ENCODE assay signal across 8 cellular contexts in the genomic region with DNA sequence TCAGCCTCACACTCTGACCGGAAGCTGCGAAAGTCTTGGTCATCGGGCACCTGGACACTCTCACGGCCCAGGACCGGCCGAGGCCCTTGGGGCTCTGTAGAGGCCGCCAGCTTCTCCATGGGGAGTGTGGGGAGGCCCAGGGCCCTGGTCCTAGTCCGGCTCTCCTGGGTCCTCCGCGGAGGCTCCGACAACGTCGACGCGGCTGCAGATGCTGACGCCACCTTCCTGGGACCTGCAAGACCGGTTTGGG. TPM values are rescaled to one million over a fixed set of nuclear protein-coding genes. Genes with fewer than 3 reads are reported as not detected.
A peak's percentile ranks its signal among the peaks of the same experiment; 100 is the strongest.
DNase-seq lines count a peak whose midpoint lies in the region; ATAC-seq and TF ChIP-seq lines count a peak whose summit lies in the region.

No MANE protein-coding gene starts in this region.

- peak overlapping the region; percentile 98 for H3K27ac ChIP-seq in 22Rv1
- H3K27ac ChIP-seq in mesodermal cell (ENCODE audit: low read depth, low read length, severe bottlenecking): no peak overlapping the region

- H3K27ac Mint-ChIP-seq in MCF 10A (ENCODE audit: low read depth, unreplicated experiment): no peak overlapping the region

- BruUV-seq in MCF 10A (replicated peaks; lab: Mats Ljungman, UMichigan): no TSS peak

- H3K4me3 Mint-ChIP-seq in MCF 10A (ENCODE audit: unreplicated experiment): peak overlapping the region; percentile 57

- H3K36me3 Mint-ChIP-seq in MCF 10A (ENCODE audit: insufficient read depth, unreplicated experiment): peaks cover 5% of the 10 kb centered on the region

- H3K4me3 ChIP-seq in HFF-Myc (replicated peaks; ENCODE audit: low read depth, low read length) (peak overlapping the region; percentile 40), mesodermal cell (ENCODE audit: extremely low read depth, insufficient read depth, low read length, poor library complexity, severe bottlenecking) (peak overlapping the region; percentile 46)

- peaks cover 15% of the 10 kb centered on the region for H3K4me1 Mint-ChIP-seq in MCF 10A (ENCODE audit: insufficient read depth, unreplicated experiment)

- intact Hi-C loops in MCF 10A (cut with micrococcal nuclease): no loop called here

- H3K9me3 Mint-ChIP-seq in MCF 10A (ENCODE audit: unreplicated experiment): no peaks in the 10 kb centered on the region

- CTCF ChIA-PET in MCF 10A (lab: Yijun Ruan, JAX): interaction anchor here (0.7 to 1.1 kb wide), 2 partner anchors 51 to 53 kb away, joined by 4 read pairs; no protein-coding TSS in a partner anchor

- H3K9me3 ChIP-seq in mesodermal cell (ENCODE audit: control insufficient read depth, low read length): no peaks in the 10 kb centered on the region

- DNase-seq in HFF-Myc (ENCODE audit: extremely low read depth, low read depth): no peak
- DNase-seq in MCF 10A (ENCODE audit: unreplicated experiment): no peak
- DNase-seq in stimulated activated CD4-positive, alpha-beta T cell treated with anti-CD3 and anti-CD28 coated beads, Interleukin-2, amount 100 ng/mL, for 48 hours: no peak

- WGBS in mesodermal cell (ENCODE audit: insufficient coverage in 2 of 2), 2 experiments: 30 to 77% methylated on average over 6 to 17 of the region's 17 CpGs

- POLR2A ChIA-PET in MCF 10A (lab: Yijun Ruan, JAX): no interaction called here

- peaks cover 3% of the 10 kb centered on the region for H3K4me1 ChIP-seq in mesodermal cell (ENCODE audit: control insufficient read depth, insufficient read depth, low read length, poor library complexity, severe bottlenecking)

- ATAC-seq in HG03442 (IDR thresholded peaks at IDR 0.05; ENCODE audit: unreplicated experiment) (no peak), HG02970 (IDR thresholded peaks at IDR 0.05; ENCODE audit: low FRiP score, unreplicated experiment) (no peak), GM21423 (IDR thresholded peaks at IDR 0.05; ENCODE audit: unreplicated experiment) (no peak)

- H3K27me3 Mint-ChIP-seq in MCF 10A (ENCODE audit: insufficient read depth, unreplicated experiment): no peaks in the 10 kb centered on the region

- no peaks in the 10 kb centered on the region for H3K36me3 ChIP-seq in mesodermal cell (ENCODE audit: control insufficient read depth, insufficient read depth, low read length)

- TF ChIP-seq CTCF in 22Rv1 (IDR thresholded peaks at IDR 0.05) (no peak), HFF-Myc (IDR thresholded peaks at IDR 0.05; ENCODE audit: low read depth, low read length, missing control alignments) (no peak), MCF 10A (IDR thresholded peaks at IDR 0.05; ENCODE audit: unreplicated experiment) (no peak)

RNA-seq across cellular contexts. Expression of gene STARD10, which starts 12.9 kb away (rescaled TPM):
- total RNA-seq in MCF 10A (2022): 10.6 and 16.9 TPM in 2 replicates
- 56.6 TPM for polyA plus RNA-seq in mesodermal cell (2013, experiment 1 of 2)
- 45.7 TPM for polyA plus RNA-seq in mesodermal cell (2013, experiment 2 of 2)

RNA-seq across cellular contexts. Expression of gene ARAP1, which starts 28.8 kb away (rescaled TPM):
- 47.0 and 47.6 TPM in 2 replicates for total RNA-seq in MCF 10A (2022)
- polyA plus RNA-seq in mesodermal cell (2013, experiment 1 of 2): 54.9 TPM
- polyA plus RNA-seq in mesodermal cell (2013, experiment 2 of 2): 42.9 TPM

RNA-seq across cellular contexts. Expression of gene ATG16L2, which starts 33.2 kb away (rescaled TPM):
- total RNA-seq in MCF 10A (2022): 9.9 and 11.2 TPM in 2 replicates
- 23.8 TPM for polyA plus RNA-seq in mesodermal cell (2013, experiment 1 of 2)
- polyA plus RNA-seq in mesodermal cell (2013, experiment 2 of 2): 18.5 TPM
